Comparison of ENCODE assay signal across 8 cellular contexts in genomic region chr2:69915050-69915945, GRCh38. TPM values are rescaled to one million over a fixed set of nuclear protein-coding genes. Genes with fewer than 3 reads are reported as not detected.
A peak's percentile ranks its signal among the peaks of the same experiment; 100 is the strongest.
DNase-seq lines count a peak whose midpoint lies in the region; ATAC-seq and TF ChIP-seq lines count a peak whose summit lies in the region.

Gene MXD1 (plus strand): TSS chr2:69915109. CDS start chr2:69915331, 222 bp downstream.

- H3K27ac ChIP-seq in skin epidermis, result peak within 1 kb of the TSS; percentile 81 to 98 (median 94)

- peak within 1 kb of the TSS; percentile 86 for H3K27ac Mint-ChIP-seq in activated CD8-positive, alpha-beta memory T cell treated with anti-CD3 and anti-CD28 coated beads, Interleukin-2, amount 10 ng/mL, durations not matched to agents 7 days and 5 days

- peaks cover 22% of the 10 kb centered on the region for H3K36me3 Mint-ChIP-seq in activated CD8-positive, alpha-beta memory T cell treated with anti-CD3 and anti-CD28 coated beads, Interleukin-2, amount 10 ng/mL, durations not matched to agents 7 days and 5 days

- peaks cover 38% of the 10 kb centered on the region for H3K4me1 Mint-ChIP-seq in activated CD8-positive, alpha-beta memory T cell treated with anti-CD3 and anti-CD28 coated beads, Interleukin-2, amount 10 ng/mL, durations not matched to agents 7 days and 5 days

- in situ Hi-C loops in astrocyte of the spinal cord (cut with HindIII; ENCODE audit: low sequenced_read_pairs), result no loop called here

- H3K9me3 Mint-ChIP-seq in activated CD8-positive, alpha-beta memory T cell treated with anti-CD3 and anti-CD28 coated beads, Interleukin-2, amount 10 ng/mL, durations not matched to agents 7 days and 5 days (ENCODE audit: low read depth), result no peaks in the 10 kb centered on the region

- no peaks in the 10 kb centered on the region for H3K27me3 Mint-ChIP-seq in activated CD8-positive, alpha-beta memory T cell treated with anti-CD3 and anti-CD28 coated beads, Interleukin-2, amount 10 ng/mL, durations not matched to agents 7 days and 5 days

- peak; percentile 52 for DNase-seq in activated CD8-positive, alpha-beta memory T cell treated with anti-CD3 and anti-CD28 coated beads, Interleukin-2, amount 10 ng/mL, durations not matched to agents 7 days and 5 days
- no peak for DNase-seq in activated CD8-positive, alpha-beta memory T cell treated with anti-CD3 and anti-CD28 coated beads for 24 hours
- peak; percentile 16 for DNase-seq in M059J (ENCODE audit: low read depth)
- no peak for DNase-seq in astrocyte of the spinal cord (ENCODE audit: low read depth, low spot score)
- DNase-seq in iPS-NIHi11 (ENCODE audit: low spot score), result peak; percentile 18
- DNase-seq in COR-L47 (lab: John Stamatoyannopoulos, UW), result no peak

- no peak for ATAC-seq in activated CD8-positive, alpha-beta memory T cell treated with anti-CD3 and anti-CD28 coated beads, Interleukin-2, amount 10 ng/mL, durations not matched to agents 7 days and 5 days
- no peak for ATAC-seq in GM21381 (IDR thresholded peaks at IDR 0.05; ENCODE audit: unreplicated experiment)

- H3K4me3 ChIP-seq in astrocyte of the spinal cord (ENCODE audit: low read depth, low read length) (peak within 1 kb of the TSS; percentile 79), skin epidermis (peak within 1 kb of the TSS; percentile 71 to 99 (median 88))

- CTCF ChIA-PET in activated CD8-positive, alpha-beta memory T cell treated with anti-CD3 and anti-CD28 coated beads, Interleukin-2, amount 10 ng/mL, durations not matched to agents 7 days and 5 days (lab: Charles Lee), result interaction anchor here (0.6 to 6.9 kb wide), 30 partner anchors 10 to 388 kb away, joined by 3 to 135 read pairs (median 5); partner anchors contain the start of genes C2orf42 and SNRPG

- peak within 1 kb of the TSS; percentile 78 for H3K4me3 Mint-ChIP-seq in activated CD8-positive, alpha-beta memory T cell treated with anti-CD3 and anti-CD28 coated beads, Interleukin-2, amount 10 ng/mL, durations not matched to agents 7 days and 5 days

- no peak for TF ChIP-seq CTCF in astrocyte of the spinal cord (IDR thresholded peaks at IDR 0.05; ENCODE audit: low read depth, low read length)

RNA-seq across cellular contexts. Expression of gene MXD1, which starts in this region (rescaled TPM):
- total RNA-seq in activated CD8-positive, alpha-beta memory T cell treated with anti-CD3 and anti-CD28 coated beads, Interleukin-2, amount 10 ng/mL, durations not matched to agents 7 days and 5 days, result 10 to 100 TPM; 19.3 to 22.3 TPM
- 2.1 and 5.0 TPM in 2 replicates for total RNA-seq in M059J (2014; rRNA removed; shearing (Covaris generic))

Comparison
In these comparisons a context has a peak if more than half of its experiments do, and no peak if none do; other contexts are left out.
1. DNase-seq: peak in activated CD8-positive, alpha-beta memory T cell treated with anti-CD3 and anti-CD28 coated beads, Interleukin-2, amount 10 ng/mL, durations not matched to agents 7 days and 5 days (single experiment), M059J (single experiment) and iPS-NIHi11 (single experiment); none in activated CD8-positive, alpha-beta memory T cell treated with anti-CD3 and anti-CD28 coated beads for 24 hours (single experiment), astrocyte of the spinal cord (single experiment) and COR-L47 (single experiment).